ENCODE assay signal across 13 cellular contexts in the genomic region with DNA sequence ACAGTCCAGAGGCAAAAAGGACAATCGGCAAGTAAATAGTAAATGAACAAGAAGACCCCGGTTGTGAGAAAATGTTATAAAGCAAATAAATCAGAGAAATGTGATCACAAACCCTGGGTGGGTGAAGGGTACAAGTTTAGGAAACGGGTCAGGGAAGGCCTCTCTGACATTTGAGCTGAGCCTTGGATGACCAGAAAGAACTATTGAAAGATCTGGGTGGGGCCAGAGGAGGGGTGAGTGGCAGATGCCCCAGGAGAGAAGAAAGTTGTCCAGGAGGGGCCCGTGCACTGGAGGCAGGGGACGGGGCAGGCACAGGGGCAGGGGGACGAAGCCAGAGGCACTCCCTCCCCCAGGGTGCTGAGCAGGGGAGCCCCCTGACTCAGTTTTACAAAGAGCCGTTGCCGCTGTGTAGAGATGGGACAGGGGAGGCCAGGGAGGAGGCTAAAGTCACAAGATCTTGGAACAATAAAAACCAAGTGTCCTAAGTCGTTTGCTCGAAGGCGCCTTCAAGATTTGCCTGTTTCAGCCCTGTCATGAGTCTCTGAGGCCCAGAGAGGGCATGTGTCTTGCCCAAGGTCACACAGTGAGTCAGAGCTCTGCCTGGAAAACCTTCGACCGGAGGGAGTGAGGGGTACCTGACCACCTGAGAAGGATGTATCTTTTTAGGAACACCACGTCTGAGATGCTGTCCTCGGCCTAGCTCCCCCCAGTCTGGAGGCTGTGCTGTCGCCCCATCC. TPM values are rescaled to one million over a fixed set of nuclear protein-coding genes. Genes with fewer than 3 reads are reported as not detected.
DNase-seq lines count a peak whose midpoint lies in the region; ATAC-seq, FAIRE-seq and TF ChIP-seq lines count a peak whose summit lies in the region.
"Had no signal": no experiment of that assay in that cellular context is flagged by ENCODE, and none has a peak within 500 bp of the region (broad histone marks: within the 10 kb centered on the region; RNA-seq: fewer than 3 reads in every experiment).

No MANE protein-coding gene starts in this region.

- TF ChIP-seq CTCF in cardiac muscle cell (IDR thresholded peaks at IDR 0.05; ENCODE audit: low read depth, low read length): no peak
- TF ChIP-seq CTCF in K562 (IDR thresholded peaks at IDR 0.05 in 2 of 3, conservative IDR thresholded peaks at IDR 0.05 in 1 of 3; ENCODE audit: insufficient read depth in 2 of 3, low read depth in 1 of 3, low read length in 3 of 3): no peak
- TF ChIP-seq CTCF in type B pancreatic cell (conservative IDR thresholded peaks at IDR 0.05): no peak

- H3K27ac ChIP-seq in cardiac muscle cell (peak overlapping the region; percentile 74), K562 (ENCODE audit: extremely low read depth, low read depth, low read length) (peak overlapping the region; percentile 32; the same call in 1 of the 3 replicates)

- H3K4me2 ChIP-seq in K562 (ENCODE audit: insufficient read depth, low read length): no peak overlapping the region

- DNase-seq in cardiac muscle cell (ENCODE audit: low read depth in 1 of 2, low spot score in 1 of 2) (no peak), Right ventricle myocardium inferior (ENCODE audit: missing footprints) (no peak), K562 (ENCODE audit: extremely low read depth in 1 of 4, low spot score in 3 of 4) (no peak), type B pancreatic cell (ENCODE audit: extremely low spot score, unreplicated experiment) (no peak), NOMO-1 treated with dmso at 0.1 percent for 144 hours (lab: John Stamatoyannopoulos, UW; ENCODE audit: unreplicated experiment) (no peak)
- DNase-seq: activated CD4-positive, alpha-beta T cell treated with anti-CD3 and anti-CD28 coated beads for 1 hour; BE2C; NCI-H2029 had no signal

- WGBS in K562 (ENCODE audit: insufficient coverage, low coverage, missing lambda C conversion rate): 55% methylated on average over 10 of the region's 16 CpGs

- no peak for TF ChIP-seq EP300 in K562 (IDR thresholded peaks at IDR 0.05; ENCODE audit: low read length)

- no peaks in the 10 kb centered on the region for H3K9me1 ChIP-seq in K562 (ENCODE audit: control insufficient read depth, insufficient read depth, low read length)

- in situ Hi-C loops in K562 (cut with MboI): no loop called here

- no peak for TF ChIP-seq RAD21 in K562 (CRISPR knock-in tag; conservative IDR thresholded peaks at IDR 0.05 in 1 of 2, IDR thresholded peaks at IDR 0.05 in 1 of 2)

- intact Hi-C loops in Right ventricle myocardium inferior (cut with DNase I) (no loop called here), K562 (cut with micrococcal nuclease) (no loop called here)

- FAIRE-seq in K562 (lab: Jason Lieb, UNC): peak; percentile 29
- FAIRE-seq: islet of Langerhans, RCC 7860 had no signal

- BruUV-seq in K562 (replicated peaks; lab: Mats Ljungman, UMichigan): no TSS peak

- H3K36me3 Mint-ChIP-seq in type B pancreatic cell: no peaks in the 10 kb centered on the region

- H3K9me3 ChIP-seq in cardiac muscle cell (ENCODE audit: low read depth) (no peaks in the 10 kb centered on the region), K562 (replicated peaks; ENCODE audit: control insufficient read depth, insufficient read depth, low read depth, low read length) (no peaks in the 10 kb centered on the region), mucosa of stomach (ENCODE audit: control insufficient read depth, low read length) (no peaks in the 10 kb centered on the region)
- H3K9me3 ChIP-seq: BE2C had no signal

- H3K27me3 ChIP-seq in cardiac muscle cell (no peaks in the 10 kb centered on the region), K562 (ENCODE audit: control insufficient read depth in 2 of 2, insufficient read depth in 2 of 2, low read length in 2 of 2) (no peaks in the 10 kb centered on the region), mucosa of stomach (ENCODE audit: control insufficient read depth, insufficient read depth, low read length) (peaks cover 17% of the 10 kb centered on the region)
- H3K27me3 ChIP-seq: BE2C had no signal

- no peak for TF ChIP-seq POLR2A in K562 (conservative IDR thresholded peaks at IDR 0.05)

- CTCF ChIA-PET in K562 (lab: Yijun Ruan, JAX; ENCODE audit: low intra/inter-chr PET ratio): no interaction called here

- H3K36me3 ChIP-seq in cardiac muscle cell: no peaks in the 10 kb centered on the region
- H3K36me3 ChIP-seq in K562 (ENCODE audit: control insufficient read depth, insufficient read depth, low read length): no peaks in the 10 kb centered on the region
- H3K36me3 ChIP-seq in mucosa of stomach (ENCODE audit: control insufficient read depth, insufficient read depth, low read length): no peaks in the 10 kb centered on the region
- H3K36me3 ChIP-seq: BE2C had no signal

- H4K20me1 ChIP-seq in K562 (replicated peaks; ENCODE audit: control insufficient read depth, insufficient read depth, low read length): no peaks in the 10 kb centered on the region

- H3K4me3 Mint-ChIP-seq in type B pancreatic cell: peak overlapping the region; percentile 5

- H3K79me2 ChIP-seq in K562 (ENCODE audit: control insufficient read depth, insufficient read depth, low read length): no peaks in the 10 kb centered on the region

- H3K4me1 ChIP-seq in cardiac muscle cell (ENCODE audit: low read depth) (peaks cover 30% of the 10 kb centered on the region), K562 (replicated peaks in 1 of 2; ENCODE audit: control insufficient read depth in 2 of 2, insufficient read depth in 2 of 2, low read length in 2 of 2) (peaks cover 32 to 43% of the 10 kb centered on the region in 2 experiments; a peak in 4 of 5 replicates), mucosa of stomach (ENCODE audit: control insufficient read depth, insufficient read depth, low read length) (peaks cover 40% of the 10 kb centered on the region)

- ATAC-seq in Right ventricle myocardium inferior (no peak), K562 (peak; percentile 34; the same call in 1 of the 3 replicates), GM19351 (IDR thresholded peaks at IDR 0.05; ENCODE audit: unreplicated experiment) (no peak), HG03139 (IDR thresholded peaks at IDR 0.05; ENCODE audit: unreplicated experiment) (no peak)

- H3K27me3 Mint-ChIP-seq in type B pancreatic cell: peaks cover 3% of the 10 kb centered on the region

- peak overlapping the region; percentile 30 to 45; a peak in 2 of 4 replicates for H3K9ac ChIP-seq in K562 (ENCODE audit: insufficient read depth in 1 of 2, low read depth in 2 of 2, low read length in 2 of 2)
- peak overlapping the region; percentile 35 for H3K9ac ChIP-seq in mucosa of stomach (ENCODE audit: low read length)

- H2AFZ ChIP-seq in K562 (ENCODE audit: low read depth, low read length): peak overlapping the region; percentile 72

- H3K27ac Mint-ChIP-seq in type B pancreatic cell: peak overlapping the region; percentile 30

- POLR2A ChIA-PET in K562 (lab: Yijun Ruan, JAX): interaction anchor here (0.6 to 1.2 kb wide), 4 partner anchors 11 to 64 kb away, joined by 3 to 5 read pairs (median 3); a partner anchor contains a TSS

- H3K4me3 ChIP-seq in cardiac muscle cell: no peak overlapping the region
- H3K4me3 ChIP-seq in K562: no peak overlapping the region
- no peak overlapping the region for H3K4me3 ChIP-seq in mucosa of stomach (ENCODE audit: low read length)

- no peaks in the 10 kb centered on the region for H3K9me3 Mint-ChIP-seq in type B pancreatic cell

- H3K4me1 Mint-ChIP-seq in type B pancreatic cell (ENCODE audit: unreplicated experiment): peaks cover 12% of the 10 kb centered on the region

TF ChIP-seq in K562, 482 proteins besides CTCF, POLR2A, EP300 and RAD21 (continues in another document):
- TF ChIP-seq ZFP30 (CRISPR knock-in tag; IDR thresholded peaks at IDR 0.05; ENCODE audit: borderline replicate concordance): no peak
- peak; percentile 86 for TF ChIP-seq ZFP36 (IDR thresholded peaks at IDR 0.05; ENCODE audit: low read depth, low read length, partially characterized antibody)

RNA-seq across cellular contexts. Expression of a gene that starts 10.8 kb away (rescaled TPM):
- total RNA-seq in cardiac muscle cell (15.3 and 18.2 TPM in 2 replicates), Right ventricle myocardium inferior (19.7 TPM), K562 (2014; rRNA removed) (0.69 and 1.1 TPM in 2 replicates), K562 (2014; rRNA removed; fragmentation: Illumina TruSeq; extraction: Trizol) (0.13 and 0.22 TPM in 2 replicates), K562 (2015; rRNA removed; fragmentation: Illumina TruSeq; extraction: Trizol) (0.11 TPM in 1 of 2 replicates, not detected in the other), K562 (2021) (1.2 and 1.4 TPM in 2 replicates), type B pancreatic cell (ENCODE audit: low replicate concordance) (2.9 and 5.1 TPM in 2 replicates)
- polyA plus RNA-seq in cardiac muscle cell (8.6 and 9.8 TPM in 2 replicates), K562 (2011; rRNA removed) (3.6 and 4.0 TPM in 2 replicates), K562 (2014; fragmentation: Illumina TruSeq; extraction: Trizol) (0.40 and 0.89 TPM in 2 replicates), K562 (2014; fragmentation: Nextera tagmentation; extraction: Ambion mirVana) (under 1 TPM; 0.07 to 0.15 TPM), K562 (2014; rRNA removed) (0.50 and 0.56 TPM in 2 replicates)
- 4.7 and 16.7 TPM in 2 replicates for total RNA-seq in K562 (2011; cell fraction: chromatin; rRNA removed; ENCODE audit: low replicate concordance)
- total RNA-seq in K562 (2011; cell fraction: nucleolus; rRNA removed): 12.4 and 26.7 TPM in 2 replicates
- total RNA-seq in K562 (2011; cell fraction: nucleoplasm; rRNA removed): 8.9 and 13.1 TPM in 2 replicates
- polyA plus RNA-seq in K562 (2011; cell fraction: cytosol; rRNA removed): 4.9 and 8.7 TPM in 2 replicates
- 8.4 and 18.7 TPM in 2 replicates for polyA plus RNA-seq in K562 (2011; cell fraction: nucleus; rRNA removed)
- polyA plus RNA-seq in K562 (2012): 0.32 and 1.7 TPM in 2 replicates
- 3.8 and 6.7 TPM in 2 replicates for polyA minus RNA-seq in K562 (2011; rRNA and poly(A)+ RNA removed)
- 7.7 and 8.4 TPM in 2 replicates for polyA minus RNA-seq in K562 (2011; cell fraction: cytosol; rRNA and poly(A)+ RNA removed)
- 3.2 and 4.0 TPM in 2 replicates for polyA minus RNA-seq in K562 (2011; cell fraction: nucleus; rRNA and poly(A)+ RNA removed)
